ENCODE assay signal across 1 cellular context in the genomic region with DNA sequence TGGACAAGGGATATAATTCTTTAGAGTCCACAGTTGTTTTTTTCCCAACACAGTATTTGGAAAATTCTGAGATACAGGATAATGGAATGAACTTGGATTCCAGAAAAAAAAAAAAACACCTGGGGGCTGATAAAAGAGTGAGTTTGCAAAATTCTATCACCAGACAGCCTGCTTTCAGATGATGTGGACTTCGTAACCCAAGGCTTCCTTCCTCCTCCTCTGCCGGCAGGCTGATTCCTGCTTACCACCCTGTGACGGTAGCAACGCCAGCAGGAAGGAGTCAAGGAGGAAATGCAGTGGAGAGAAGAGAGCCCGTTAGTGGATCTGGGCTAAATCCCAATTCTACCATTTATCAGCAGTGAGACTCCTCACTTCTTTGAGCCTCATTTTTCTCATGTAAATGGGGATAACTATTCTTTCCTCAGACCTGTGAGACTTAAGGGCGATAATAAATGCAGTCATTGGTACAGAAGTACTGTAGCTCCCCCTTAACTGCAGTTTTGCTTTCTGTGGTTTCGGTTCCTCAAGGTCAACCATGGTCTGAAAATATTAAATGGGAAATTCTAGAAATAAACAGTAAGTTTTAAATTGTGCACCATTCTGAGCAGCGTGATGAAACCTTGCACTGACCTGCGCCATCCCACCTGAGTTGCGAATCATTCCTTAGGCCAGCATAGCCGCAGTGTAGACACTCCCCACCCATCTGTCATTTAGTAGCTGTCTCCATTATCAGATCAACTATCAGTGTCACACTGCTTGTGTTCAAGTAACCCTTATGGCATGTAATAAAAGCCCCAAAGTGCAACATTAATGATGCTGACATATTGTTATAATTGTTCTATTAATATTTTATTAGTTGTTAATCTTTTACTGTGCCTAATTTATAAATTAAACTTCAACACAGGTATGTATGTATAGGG.
TF ChIP-seq lines count a peak whose summit lies in the region.

No MANE protein-coding gene starts in this region.

TF ChIP-seq in K562, 482 proteins besides CTCF, POLR2A, EP300 and RAD21 (continued from another document and continues in another):
- TF ChIP-seq, protein P1, sequence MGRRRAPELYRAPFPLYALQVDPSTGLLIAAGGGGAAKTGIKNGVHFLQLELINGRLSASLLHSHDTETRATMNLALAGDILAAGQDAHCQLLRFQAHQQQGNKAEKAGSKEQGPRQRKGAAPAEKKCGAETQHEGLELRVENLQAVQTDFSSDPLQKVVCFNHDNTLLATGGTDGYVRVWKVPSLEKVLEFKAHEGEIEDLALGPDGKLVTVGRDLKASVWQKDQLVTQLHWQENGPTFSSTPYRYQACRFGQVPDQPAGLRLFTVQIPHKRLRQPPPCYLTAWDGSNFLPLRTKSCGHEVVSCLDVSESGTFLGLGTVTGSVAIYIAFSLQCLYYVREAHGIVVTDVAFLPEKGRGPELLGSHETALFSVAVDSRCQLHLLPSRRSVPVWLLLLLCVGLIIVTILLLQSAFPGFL (CRISPR knock-in tag; IDR thresholded peaks at IDR 0.05) = no peak
- TF ChIP-seq CBX8 (IDR thresholded peaks at IDR 0.05; ENCODE audit: borderline replicate concordance, extremely low read depth, low read depth, low read length, poor library complexity, severe bottlenecking) (no peak), NFE2 (IDR thresholded peaks at IDR 0.05; ENCODE audit: low read depth) (peak; percentile 73), CXXC5 (CRISPR knock-in tag; IDR thresholded peaks at IDR 0.05) (peak; percentile 29; the same call in 1 of the 2 replicates), DACH1 (IDR thresholded peaks at IDR 0.05; ENCODE audit: partially characterized antibody) (peak; percentile 52), CEBPG (CRISPR knock-in tag; IDR thresholded peaks at IDR 0.05) (no peak), CEBPG (tag; conservative IDR thresholded peaks at IDR 0.05 in 1 of 2, IDR thresholded peaks at IDR 0.05 in 1 of 2) (no peak), ZEB2 (IDR thresholded peaks at IDR 0.05) (0 out of 2 replicates have a peak, but pooled peaks have one; percentile 12), ZNF384 (IDR thresholded peaks at IDR 0.05; ENCODE audit: low read depth, low read length) (peak; percentile 84), MEIS2 (IDR thresholded peaks at IDR 0.05; ENCODE audit: partially characterized antibody) (peak; percentile 85), FOXA1 (IDR thresholded peaks at IDR 0.05; ENCODE audit: borderline replicate concordance) (no peak), TEAD4 (IDR thresholded peaks at IDR 0.05; ENCODE audit: low read length) (peak; percentile 9; the same call in 1 of the 2 replicates), TEAD4 (CRISPR knock-in tag; IDR thresholded peaks at IDR 0.05; ENCODE audit: borderline replicate concordance) (no peak), HDAC2 (IDR thresholded peaks at IDR 0.05) (0 out of 2 replicates have a peak, but pooled peaks have one; percentile 9), NR2C2 (CRISPR knock-in tag; IDR thresholded peaks at IDR 0.05) (no peak), NR2C2 (tag; IDR thresholded peaks at IDR 0.05) (no peak), CREM (IDR thresholded peaks at IDR 0.05; ENCODE audit: low read depth) (0 out of 2 replicates have a peak, but pooled peaks have one; percentile 35), POLR2AphosphoS5 (IDR thresholded peaks at IDR 0.05; ENCODE audit: control insufficient read depth, insufficient read depth, low read depth, low read length) (no peak), C11orf30 (IDR thresholded peaks at IDR 0.05; ENCODE audit: low read depth) (peak; percentile 77), SMARCC2 (IDR thresholded peaks at IDR 0.05; ENCODE audit: low read depth) (peak; percentile 6; the same call in 1 of the 2 replicates), ZNF274 (IDR thresholded peaks at IDR 0.05; ENCODE audit: borderline replicate concordance, low read depth, low read length) (0 out of 2 replicates have a peak, but pooled peaks have one; percentile 24), MAFF (IDR thresholded peaks at IDR 0.05; ENCODE audit: low read length) (peak; percentile 24; the same call in 1 of the 2 replicates), ZNF316 (IDR thresholded peaks at IDR 0.05) (peak; percentile 79), TAL1 (IDR thresholded peaks at IDR 0.05) (peak; percentile 50), CBFA2T2 (conservative IDR thresholded peaks at IDR 0.05) (peak; percentile 45), EGR1 (conservative IDR thresholded peaks at IDR 0.05) (no peak), MYBL2 (IDR thresholded peaks at IDR 0.05; ENCODE audit: low read depth) (no peak), MYBL2 (CRISPR knock-in tag; IDR thresholded peaks at IDR 0.05; ENCODE audit: borderline replicate concordance) (no peak), ZKSCAN1 (IDR thresholded peaks at IDR 0.05; ENCODE audit: low read depth, low read length) (no peak), POLR2B (IDR thresholded peaks at IDR 0.05; ENCODE audit: low read depth, partially characterized antibody) (no peak), ESRRA (IDR thresholded peaks at IDR 0.05; ENCODE audit: borderline replicate concordance, low read depth) (0 out of 2 replicates have a peak, but pooled peaks have one; percentile 29), MECOM (CRISPR knock-in tag; IDR thresholded peaks at IDR 0.05) (no peak)
- TF ChIP-seq, protein P2, sequence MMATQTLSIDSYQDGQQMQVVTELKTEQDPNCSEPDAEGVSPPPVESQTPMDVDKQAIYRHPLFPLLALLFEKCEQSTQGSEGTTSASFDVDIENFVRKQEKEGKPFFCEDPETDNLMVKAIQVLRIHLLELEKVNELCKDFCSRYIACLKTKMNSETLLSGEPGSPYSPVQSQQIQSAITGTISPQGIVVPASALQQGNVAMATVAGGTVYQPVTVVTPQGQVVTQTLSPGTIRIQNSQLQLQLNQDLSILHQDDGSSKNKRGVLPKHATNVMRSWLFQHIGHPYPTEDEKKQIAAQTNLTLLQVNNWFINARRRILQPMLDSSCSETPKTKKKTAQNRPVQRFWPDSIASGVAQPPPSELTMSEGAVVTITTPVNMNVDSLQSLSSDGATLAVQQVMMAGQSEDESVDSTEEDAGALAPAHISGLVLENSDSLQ (IDR thresholded peaks at IDR 0.05) = peak; percentile 73
- TF ChIP-seq, protein P3, sequence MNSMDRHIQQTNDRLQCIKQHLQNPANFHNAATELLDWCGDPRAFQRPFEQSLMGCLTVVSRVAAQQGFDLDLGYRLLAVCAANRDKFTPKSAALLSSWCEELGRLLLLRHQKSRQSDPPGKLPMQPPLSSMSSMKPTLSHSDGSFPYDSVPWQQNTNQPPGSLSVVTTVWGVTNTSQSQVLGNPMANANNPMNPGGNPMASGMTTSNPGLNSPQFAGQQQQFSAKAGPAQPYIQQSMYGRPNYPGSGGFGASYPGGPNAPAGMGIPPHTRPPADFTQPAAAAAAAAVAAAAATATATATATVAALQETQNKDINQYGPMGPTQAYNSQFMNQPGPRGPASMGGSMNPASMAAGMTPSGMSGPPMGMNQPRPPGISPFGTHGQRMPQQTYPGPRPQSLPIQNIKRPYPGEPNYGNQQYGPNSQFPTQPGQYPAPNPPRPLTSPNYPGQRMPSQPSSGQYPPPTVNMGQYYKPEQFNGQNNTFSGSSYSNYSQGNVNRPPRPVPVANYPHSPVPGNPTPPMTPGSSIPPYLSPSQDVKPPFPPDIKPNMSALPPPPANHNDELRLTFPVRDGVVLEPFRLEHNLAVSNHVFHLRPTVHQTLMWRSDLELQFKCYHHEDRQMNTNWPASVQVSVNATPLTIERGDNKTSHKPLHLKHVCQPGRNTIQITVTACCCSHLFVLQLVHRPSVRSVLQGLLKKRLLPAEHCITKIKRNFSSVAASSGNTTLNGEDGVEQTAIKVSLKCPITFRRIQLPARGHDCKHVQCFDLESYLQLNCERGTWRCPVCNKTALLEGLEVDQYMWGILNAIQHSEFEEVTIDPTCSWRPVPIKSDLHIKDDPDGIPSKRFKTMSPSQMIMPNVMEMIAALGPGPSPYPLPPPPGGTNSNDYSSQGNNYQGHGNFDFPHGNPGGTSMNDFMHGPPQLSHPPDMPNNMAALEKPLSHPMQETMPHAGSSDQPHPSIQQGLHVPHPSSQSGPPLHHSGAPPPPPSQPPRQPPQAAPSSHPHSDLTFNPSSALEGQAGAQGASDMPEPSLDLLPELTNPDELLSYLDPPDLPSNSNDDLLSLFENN (IDR thresholded peaks at IDR 0.05; ENCODE audit: low read depth in 2 of 2, low read length in 2 of 2) = 0 out of 4 replicates have a peak, but pooled peaks of 1 of the 2 experiments have one; percentile 31
- TF ChIP-seq, protein P4, sequence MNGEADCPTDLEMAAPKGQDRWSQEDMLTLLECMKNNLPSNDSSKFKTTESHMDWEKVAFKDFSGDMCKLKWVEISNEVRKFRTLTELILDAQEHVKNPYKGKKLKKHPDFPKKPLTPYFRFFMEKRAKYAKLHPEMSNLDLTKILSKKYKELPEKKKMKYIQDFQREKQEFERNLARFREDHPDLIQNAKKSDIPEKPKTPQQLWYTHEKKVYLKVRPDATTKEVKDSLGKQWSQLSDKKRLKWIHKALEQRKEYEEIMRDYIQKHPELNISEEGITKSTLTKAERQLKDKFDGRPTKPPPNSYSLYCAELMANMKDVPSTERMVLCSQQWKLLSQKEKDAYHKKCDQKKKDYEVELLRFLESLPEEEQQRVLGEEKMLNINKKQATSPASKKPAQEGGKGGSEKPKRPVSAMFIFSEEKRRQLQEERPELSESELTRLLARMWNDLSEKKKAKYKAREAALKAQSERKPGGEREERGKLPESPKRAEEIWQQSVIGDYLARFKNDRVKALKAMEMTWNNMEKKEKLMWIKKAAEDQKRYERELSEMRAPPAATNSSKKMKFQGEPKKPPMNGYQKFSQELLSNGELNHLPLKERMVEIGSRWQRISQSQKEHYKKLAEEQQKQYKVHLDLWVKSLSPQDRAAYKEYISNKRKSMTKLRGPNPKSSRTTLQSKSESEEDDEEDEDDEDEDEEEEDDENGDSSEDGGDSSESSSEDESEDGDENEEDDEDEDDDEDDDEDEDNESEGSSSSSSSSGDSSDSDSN (IDR thresholded peaks at IDR 0.05; ENCODE audit: borderline replicate concordance in 1 of 2, low read depth in 2 of 2, low read length in 2 of 2) = peak in 1 of 2 experiments; percentile 12; a peak in 1 of 4 replicates
- TF ChIP-seq, protein P5, sequence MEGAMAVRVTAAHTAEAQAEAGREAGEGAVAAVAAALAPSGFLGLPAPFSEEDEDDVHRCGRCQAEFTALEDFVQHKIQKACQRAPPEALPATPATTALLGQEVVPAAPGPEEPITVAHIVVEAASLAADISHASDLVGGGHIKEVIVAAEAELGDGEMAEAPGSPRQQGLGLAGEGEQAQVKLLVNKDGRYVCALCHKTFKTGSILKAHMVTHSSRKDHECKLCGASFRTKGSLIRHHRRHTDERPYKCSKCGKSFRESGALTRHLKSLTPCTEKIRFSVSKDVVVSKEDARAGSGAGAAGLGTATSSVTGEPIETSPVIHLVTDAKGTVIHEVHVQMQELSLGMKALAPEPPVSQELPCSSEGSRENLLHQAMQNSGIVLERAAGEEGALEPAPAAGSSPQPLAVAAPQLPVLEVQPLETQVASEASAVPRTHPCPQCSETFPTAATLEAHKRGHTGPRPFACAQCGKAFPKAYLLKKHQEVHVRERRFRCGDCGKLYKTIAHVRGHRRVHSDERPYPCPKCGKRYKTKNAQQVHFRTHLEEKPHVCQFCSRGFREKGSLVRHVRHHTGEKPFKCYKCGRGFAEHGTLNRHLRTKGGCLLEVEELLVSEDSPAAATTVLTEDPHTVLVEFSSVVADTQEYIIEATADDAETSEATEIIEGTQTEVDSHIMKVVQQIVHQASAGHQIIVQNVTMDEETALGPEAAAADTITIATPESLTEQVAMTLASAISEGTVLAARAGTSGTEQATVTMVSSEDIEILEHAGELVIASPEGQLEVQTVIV (CRISPR knock-in tag; IDR thresholded peaks at IDR 0.05; ENCODE audit: borderline replicate concordance) = no peak
- TF ChIP-seq, protein P6, sequence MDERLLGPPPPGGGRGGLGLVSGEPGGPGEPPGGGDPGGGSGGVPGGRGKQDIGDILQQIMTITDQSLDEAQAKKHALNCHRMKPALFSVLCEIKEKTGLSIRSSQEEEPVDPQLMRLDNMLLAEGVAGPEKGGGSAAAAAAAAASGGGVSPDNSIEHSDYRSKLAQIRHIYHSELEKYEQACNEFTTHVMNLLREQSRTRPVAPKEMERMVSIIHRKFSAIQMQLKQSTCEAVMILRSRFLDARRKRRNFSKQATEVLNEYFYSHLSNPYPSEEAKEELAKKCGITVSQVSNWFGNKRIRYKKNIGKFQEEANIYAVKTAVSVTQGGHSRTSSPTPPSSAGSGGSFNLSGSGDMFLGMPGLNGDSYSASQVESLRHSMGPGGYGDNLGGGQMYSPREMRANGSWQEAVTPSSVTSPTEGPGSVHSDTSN (CRISPR knock-in tag; IDR thresholded peaks at IDR 0.05; ENCODE audit: low read depth) = no peak
- TF ChIP-seq, protein P6 (tag; conservative IDR thresholded peaks at IDR 0.05; ENCODE audit: low read depth) = peak; percentile 70
- TF ChIP-seq, protein P7, sequence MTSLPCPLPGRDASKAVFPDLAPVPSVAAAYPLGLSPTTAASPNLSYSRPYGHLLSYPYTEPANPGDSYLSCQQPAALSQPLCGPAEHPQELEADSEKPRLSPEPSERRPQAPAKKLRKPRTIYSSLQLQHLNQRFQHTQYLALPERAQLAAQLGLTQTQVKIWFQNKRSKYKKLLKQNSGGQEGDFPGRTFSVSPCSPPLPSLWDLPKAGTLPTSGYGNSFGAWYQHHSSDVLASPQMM (CRISPR knock-in tag; IDR thresholded peaks at IDR 0.05) = no peak
